In the genomic region with DNA sequence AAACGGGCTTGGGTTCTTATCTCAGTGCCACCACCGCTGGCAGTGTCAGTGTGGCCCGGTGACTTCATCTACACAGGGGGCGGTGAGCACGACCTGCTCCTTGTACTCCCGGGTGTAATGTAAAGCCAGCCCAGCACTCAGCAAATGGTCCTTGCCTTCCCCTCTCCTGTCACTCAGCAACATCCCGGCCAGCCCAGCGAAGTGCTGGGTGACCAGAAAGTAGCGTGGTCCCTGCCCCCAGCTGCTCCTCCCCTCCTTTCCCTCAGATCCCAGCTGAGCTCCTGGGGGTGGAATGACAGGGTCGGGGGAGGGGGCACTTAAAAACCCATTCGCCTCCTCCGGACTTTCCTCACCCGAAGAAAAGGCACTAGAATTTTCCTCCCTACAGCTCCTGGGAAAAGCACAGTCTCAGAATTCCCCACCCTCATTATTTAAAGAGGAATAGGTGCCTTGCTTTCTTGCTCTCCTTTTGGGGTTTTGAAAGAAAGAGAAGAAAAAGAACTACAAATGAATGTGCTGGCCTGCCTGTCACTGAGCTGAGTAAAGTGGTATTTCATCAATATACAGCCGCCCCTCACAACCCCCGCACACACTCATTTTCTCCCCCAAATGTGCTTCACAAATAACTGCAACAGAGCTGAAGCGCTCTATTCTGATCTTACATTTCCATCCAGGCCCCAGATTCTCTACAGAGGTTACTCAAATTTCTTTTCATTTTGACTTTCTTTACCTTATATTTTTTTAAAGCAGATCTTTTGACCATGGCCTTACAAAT, we compare ENCODE assay signal across 12 cellular contexts. TPM values are rescaled to one million over a fixed set of nuclear protein-coding genes. Genes with fewer than 3 reads are reported as not detected.
A peak's percentile ranks its signal among the peaks of the same experiment; 100 is the strongest.
DNase-seq lines count a peak whose midpoint lies in the region; ATAC-seq lines count a peak whose summit lies in the region.
"Had no signal": no experiment of that assay in that cellular context is flagged by ENCODE, and none has a peak within 500 bp of the region (broad histone marks: within the 10 kb centered on the region; RNA-seq: fewer than 3 reads in every experiment).

No MANE protein-coding gene starts in this region.

- peaks cover 85 to 95% (median 86%) of the 10 kb centered on the region in 3 donors for H3K4me1 ChIP-seq in skeletal muscle tissue (ENCODE audit: control insufficient read depth in 3 of 3, insufficient read depth in 3 of 3, low read length in 3 of 3)
- H3K4me1 ChIP-seq: pancreas had no signal

- no peak for DNase-seq in activated naive CD4-positive, alpha-beta T cell (lab: John Stamatoyannopoulos, UW)
- peak in 7 of 61 donors; percentile 11 to 57 (median 28) for DNase-seq in caudate nucleus (lab: John Stamatoyannopoulos, UW)
- no peak for DNase-seq in cerebellar nuclear complex (lab: John Stamatoyannopoulos, UW)
- DNase-seq in T-cell, result no peak
- no peak for DNase-seq in hepatic stellate cell (ENCODE audit: low spot score)
- DNase-seq: activated CD8-positive, alpha-beta memory T cell treated with anti-CD3 and anti-CD28 coated beads for 24 hours; NCI-H2171 had no signal

- H3K4me3 Mint-ChIP-seq in activated naive CD4-positive, alpha-beta T cell treated with anti-CD3 and anti-CD28 coated beads, Interleukin-2, amount 50 U/mL, for 24 hours, result peak overlapping the region; percentile 19
- H3K4me3 Mint-ChIP-seq in IgD-negative memory B cell, result peak overlapping the region in 3 of 4 donors; percentile 39 to 90 (median 58)
- H3K4me3 Mint-ChIP-seq in T-cell, result no peak overlapping the region

- CTCF ChIA-PET in T-cell (lab: Charles Lee), result interaction anchor here in 1 of 2 donors (0.6 kb wide), 2 partner anchors 160 to 1866 kb away, joined by 3 to 4 read pairs; a partner anchor contains a TSS

- H3K9ac ChIP-seq in skeletal muscle tissue (ENCODE audit: low read depth in 1 of 3, low read length in 3 of 3), result peak overlapping the region; percentile 57 to 70 (median 68)

- H3K4me1 Mint-ChIP-seq in activated naive CD4-positive, alpha-beta T cell treated with anti-CD3 and anti-CD28 coated beads, Interleukin-2, amount 50 U/mL, for 24 hours, result peaks cover 11% of the 10 kb centered on the region
- H3K4me1 Mint-ChIP-seq in IgD-negative memory B cell (peaks cover 31 to 61% (median 56%) of the 10 kb centered on the region in 3 donors), T-cell (peaks cover 0 to 14% (median 0%) of the 10 kb centered on the region in 3 donors)

- peaks cover under 1% of the 10 kb centered on the region for H3K27me3 Mint-ChIP-seq in activated naive CD4-positive, alpha-beta T cell treated with anti-CD3 and anti-CD28 coated beads, Interleukin-2, amount 50 U/mL, for 24 hours
- peaks cover 42% of the 10 kb centered on the region for H3K27me3 Mint-ChIP-seq in IgD-negative memory B cell
- peaks cover 9 to 32% of the 10 kb centered on the region in 2 donors for H3K27me3 Mint-ChIP-seq in T-cell

- no peaks in the 10 kb centered on the region for H3K36me3 Mint-ChIP-seq in activated naive CD4-positive, alpha-beta T cell treated with anti-CD3 and anti-CD28 coated beads, Interleukin-2, amount 50 U/mL, for 24 hours
- H3K36me3 Mint-ChIP-seq in IgD-negative memory B cell, result peaks cover 5% of the 10 kb centered on the region
- no peaks in the 10 kb centered on the region for H3K36me3 Mint-ChIP-seq in T-cell

- H3K4me3 ChIP-seq in skeletal muscle tissue (ENCODE audit: low read length in 3 of 3), result peak overlapping the region in 1 of 3 donors; percentile 27
- H3K4me3 ChIP-seq: coronary artery, pancreas had no signal

- no peaks in the 10 kb centered on the region for H3K9me3 Mint-ChIP-seq in activated naive CD4-positive, alpha-beta T cell treated with anti-CD3 and anti-CD28 coated beads, Interleukin-2, amount 50 U/mL, for 24 hours
- no peaks in the 10 kb centered on the region for H3K9me3 Mint-ChIP-seq in IgD-negative memory B cell
- H3K9me3 Mint-ChIP-seq in T-cell, result no peaks in the 10 kb centered on the region

- POLR2A ChIA-PET in T-cell (lab: Charles Lee), result interaction anchor here in 1 of 2 donors (0.6 kb wide), 1 partner anchor 136 kb away, joined by 6 read pairs; no protein-coding TSS in a partner anchor

- ATAC-seq in T-cell (replicated peaks in 1 of 4), result no peak

- H3K9me3 ChIP-seq in skeletal muscle tissue (ENCODE audit: control insufficient read depth in 3 of 3, low read length in 3 of 3), result no peaks in the 10 kb centered on the region
- H3K9me3 ChIP-seq: pancreas had no signal

- H3K27ac Mint-ChIP-seq in activated naive CD4-positive, alpha-beta T cell treated with anti-CD3 and anti-CD28 coated beads, Interleukin-2, amount 50 U/mL, for 24 hours, result peak overlapping the region; percentile 77
- H3K27ac Mint-ChIP-seq in IgD-negative memory B cell, result peak overlapping the region in 1 of 3 donors; percentile 82
- no peak overlapping the region for H3K27ac Mint-ChIP-seq in T-cell

- no peaks in the 10 kb centered on the region for H3K36me3 ChIP-seq in skeletal muscle tissue (ENCODE audit: control insufficient read depth in 3 of 3, insufficient read depth in 3 of 3, low read length in 3 of 3)
- H3K36me3 ChIP-seq: pancreas had no signal

- no peaks in the 10 kb centered on the region for H3K27me3 ChIP-seq in skeletal muscle tissue (ENCODE audit: control insufficient read depth in 3 of 3, insufficient read depth in 3 of 3, low read length in 3 of 3)
- H3K27me3 ChIP-seq: pancreas had no signal

- H3K27ac ChIP-seq in caudate nucleus (ENCODE audit: low read depth, low read length) (peak overlapping the region; percentile 73), skeletal muscle tissue (ENCODE audit: low read depth, low read length) (peak overlapping the region; percentile 97)
- H3K27ac ChIP-seq: coronary artery, pancreas had no signal

RNA-seq across cellular contexts. Expression of a gene that starts 7.0 kb away (rescaled TPM):
- 0.88 TPM for polyA plus RNA-seq in IgD-negative memory B cell
- total RNA-seq in skeletal muscle tissue, result 3.7 TPM
- under 1 TPM; 0.03 to 0.23 (median 0.18) TPM for total RNA-seq in T-cell

Comparison
In these comparisons a context has a peak if more than half of its experiments do, and no peak if none do; other contexts are left out.
1. H3K4me3 Mint-ChIP-seq: peak in activated naive CD4-positive, alpha-beta T cell treated with anti-CD3 and anti-CD28 coated beads, Interleukin-2, amount 50 U/mL, for 24 hours (single experiment) and IgD-negative memory B cell (3 of 4); none in T-cell (0 of 3).